ENCODE assay signal across 19 cellular contexts in genomic region chrX:132576945-132577344, GRCh38.
DNase-seq lines count a peak whose midpoint lies in the region; FAIRE-seq and TF ChIP-seq lines count a peak whose summit lies in the region.
"Had no signal": no experiment of that assay in that cellular context is flagged by ENCODE, and none has a peak within 500 bp of the region (broad histone marks: within the 10 kb centered on the region; RNA-seq: fewer than 3 reads in every experiment).

No MANE protein-coding gene starts in this region.

- H3K4me3 ChIP-seq in breast epithelium: no peak overlapping the region
- H3K4me3 ChIP-seq in bronchial epithelial cell (ENCODE audit: low read depth, low read length): no peak overlapping the region
- H3K4me3 ChIP-seq: K562 had no signal

- TF ChIP-seq CTCF in MCF 10A (IDR thresholded peaks at IDR 0.05; ENCODE audit: unreplicated experiment): no peak
- no peak for TF ChIP-seq CTCF in breast epithelium (IDR thresholded peaks at IDR 0.05)
- no peak for TF ChIP-seq CTCF in bronchial epithelial cell (IDR thresholded peaks at IDR 0.05; ENCODE audit: insufficient read depth, low read length, severe bottlenecking)
- no peak for TF ChIP-seq CTCF in CD14-positive monocyte (IDR thresholded peaks at IDR 0.05)

- H3K4me1 Mint-ChIP-seq in MCF 10A (ENCODE audit: insufficient read depth, unreplicated experiment): no peaks in the 10 kb centered on the region
- H3K4me1 Mint-ChIP-seq in CD14-positive monocyte: no peaks in the 10 kb centered on the region
- H3K4me1 Mint-ChIP-seq: H9 had no signal

- TF ChIP-seq POLR2A in breast epithelium (IDR thresholded peaks at IDR 0.05): no peak

- no peaks in the 10 kb centered on the region for H3K4me1 ChIP-seq in breast epithelium

- H3K36me3 ChIP-seq in breast epithelium (no peaks in the 10 kb centered on the region), bronchial epithelial cell (ENCODE audit: control insufficient read depth, insufficient read depth, low read length) (no peaks in the 10 kb centered on the region)

- BruUV-seq in MCF 10A (replicated peaks; lab: Mats Ljungman, UMichigan): no TSS peak

- H3K36me3 Mint-ChIP-seq in MCF 10A (ENCODE audit: insufficient read depth, unreplicated experiment) (no peaks in the 10 kb centered on the region), CD14-positive monocyte (no peaks in the 10 kb centered on the region)

- peaks cover 0 to 26% of the 10 kb centered on the region in 2 donors for H3K27me3 ChIP-seq in breast epithelium
- H3K27me3 ChIP-seq in bronchial epithelial cell (ENCODE audit: control insufficient read depth, insufficient read depth, low read length): no peaks in the 10 kb centered on the region

- CTCF ChIA-PET in MCF 10A (lab: Yijun Ruan, JAX): interaction anchor here (0.6 to 1.1 kb wide), 3 partner anchors 284 to 736 kb away, joined by 3 read pairs; no protein-coding TSS in a partner anchor

- no peaks in the 10 kb centered on the region for H3K9me3 ChIP-seq in breast epithelium
- H3K9me3 ChIP-seq: Caco-2 had no signal

- no peak overlapping the region for H3K27ac ChIP-seq in breast epithelium
- H3K27ac ChIP-seq: HL-60 had no signal

- POLR2A ChIA-PET in MCF 10A (lab: Yijun Ruan, JAX): no interaction called here

- H3K4me3 Mint-ChIP-seq in MCF 10A (ENCODE audit: unreplicated experiment) (no peak overlapping the region), CD14-positive monocyte (no peak overlapping the region)
- H3K4me3 Mint-ChIP-seq: H9 had no signal

- no peak for FAIRE-seq in bronchial epithelial cell (lab: Jason Lieb, UNC)
- FAIRE-seq: GM12892, K562, RCC 7860 had no signal

- no peaks in the 10 kb centered on the region for H3K9me3 Mint-ChIP-seq in MCF 10A (ENCODE audit: unreplicated experiment)
- no peaks in the 10 kb centered on the region for H3K9me3 Mint-ChIP-seq in CD14-positive monocyte
- H3K9me3 Mint-ChIP-seq: H9 had no signal

- H3K27ac Mint-ChIP-seq in MCF 10A (ENCODE audit: low read depth, unreplicated experiment) (no peak overlapping the region), CD14-positive monocyte (no peak overlapping the region)
- H3K27ac Mint-ChIP-seq: H9 had no signal

- intact Hi-C loops in MCF 10A (cut with micrococcal nuclease) (no loop called here), breast epithelium (cut with DNase I; ENCODE audit: low total_unique reads) (no loop called here), CD14-positive monocyte (cut with micrococcal nuclease) (no loop called here)

- DNase-seq in MCF 10A (ENCODE audit: unreplicated experiment): peak; percentile 9
- DNase-seq in breast epithelium (ENCODE audit: low spot score in 2 of 2): no peak
- DNase-seq in NCI-H69 (lab: John Stamatoyannopoulos, UW): peak; percentile 33
- DNase-seq in bronchial epithelial cell (ENCODE audit: low read depth): peak; percentile 31
- DNase-seq in CD14-positive monocyte (ENCODE audit: low spot score): no peak
- no peak for DNase-seq in SW 1271 (lab: John Stamatoyannopoulos, UW)
- no peak for DNase-seq in dedifferentiated amniotic fluid mesenchymal stem cell (ENCODE audit: extremely low spot score)
- no peak for DNase-seq in medulla oblongata (ENCODE audit: extremely low spot score)
- DNase-seq: C1 segment of cervical spinal cord, Caco-2, DMS79 treated with DMSO at 0.1 percent for 48 hours, H9, NCI-H1048, NCI-H446, SHP77 had no signal

- H3K27me3 Mint-ChIP-seq in MCF 10A (ENCODE audit: insufficient read depth, unreplicated experiment) (peaks cover 17% of the 10 kb centered on the region), CD14-positive monocyte (ENCODE audit: low read depth in 3 of 3) (peaks cover 1 to 16% (median 2%) of the 10 kb centered on the region in 3 donors)

Comparison
In these comparisons a context has a peak if more than half of its experiments do, and no peak if none do; other contexts are left out.
1. DNase-seq: peak in MCF 10A (single experiment), NCI-H69 (single experiment) and bronchial epithelial cell (single experiment); none in breast epithelium (0 of 2), CD14-positive monocyte (single experiment), SW 1271 (0 of 2), dedifferentiated amniotic fluid mesenchymal stem cell (single experiment) and medulla oblongata (single experiment).